ENCODE assay signal across 18 cellular contexts in the genomic region with DNA sequence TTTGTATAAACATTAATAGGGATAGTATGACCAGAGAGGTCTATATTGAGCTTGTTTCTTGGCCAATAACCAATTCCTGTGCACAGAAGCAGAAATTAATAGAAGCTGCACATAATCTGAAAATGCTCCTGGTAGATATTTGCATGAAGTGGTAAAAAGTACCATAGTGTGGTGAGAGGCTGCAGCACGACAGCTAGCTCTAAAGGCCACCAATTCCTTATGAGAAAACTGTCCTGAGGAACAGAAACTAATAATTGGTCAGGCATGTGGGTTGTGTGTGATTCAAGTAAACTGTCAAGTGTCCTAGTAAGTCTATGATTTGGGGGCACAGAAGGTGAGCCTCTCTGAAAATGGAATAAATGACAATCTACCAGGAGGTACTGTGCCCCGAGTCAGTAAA. TPM values are rescaled to one million over a fixed set of nuclear protein-coding genes. Genes with fewer than 3 reads are reported as not detected.
DNase-seq lines count a peak whose midpoint lies in the region; ATAC-seq and TF ChIP-seq lines count a peak whose summit lies in the region.
"Had no signal": no experiment of that assay in that cellular context is flagged by ENCODE, and none has a peak within 500 bp of the region (broad histone marks: within the 10 kb centered on the region; RNA-seq: fewer than 3 reads in every experiment).

No MANE protein-coding gene starts in this region.

- H3K27ac ChIP-seq in foreskin keratinocyte, result no peak overlapping the region
- H3K27ac ChIP-seq: HL-60, upper lobe of right lung had no signal

- H3K27me3 ChIP-seq in foreskin keratinocyte, result no peaks in the 10 kb centered on the region
- H3K27me3 ChIP-seq: upper lobe of right lung had no signal

- no peak overlapping the region for H3K27ac Mint-ChIP-seq in nephron progenitor cell
- H3K27ac Mint-ChIP-seq: B cell had no signal

- TF ChIP-seq POLR2A in GM18505 (IDR thresholded peaks at IDR 0.05; ENCODE audit: borderline replicate concordance, extremely low read depth, insufficient read depth, insufficient read length), result no peak

- H3K36me3 Mint-ChIP-seq in nephron progenitor cell (ENCODE audit: low read depth), result no peaks in the 10 kb centered on the region

- ATAC-seq in GM18505 (IDR thresholded peaks at IDR 0.05; ENCODE audit: unreplicated experiment) (peak; percentile 99), GM19467 (IDR thresholded peaks at IDR 0.05; ENCODE audit: unreplicated experiment) (peak; percentile 99), HG02885 (IDR thresholded peaks at IDR 0.05; ENCODE audit: poor library complexity, unreplicated experiment) (peak; percentile 98), HG03558 (IDR thresholded peaks at IDR 0.05; ENCODE audit: extremely low read depth, unreplicated experiment) (peak; percentile 95), Right ventricle myocardium superior (ENCODE audit: poor library complexity) (no peak), foreskin keratinocyte (no peak)
- ATAC-seq: upper lobe of right lung had no signal

- no peak for DNase-seq in Right ventricle myocardium superior
- DNase-seq in NCI-H69 (lab: John Stamatoyannopoulos, UW), result no peak
- DNase-seq in nephron progenitor cell, result no peak
- DNase-seq in foreskin keratinocyte, result no peak
- DNase-seq: activated CD8-positive, alpha-beta memory T cell treated with anti-CD3 and anti-CD28 coated beads, Interleukin-2, amount 50 U/mL, for 48 hours; hypothalamus; NCI-H1105 treated with DMSO at 0.1 percent for 48 hours; upper lobe of right lung had no signal

- H3K4me1 Mint-ChIP-seq in nephron progenitor cell, result no peaks in the 10 kb centered on the region
- H3K4me1 Mint-ChIP-seq: B cell had no signal

- peaks cover 12% of the 10 kb centered on the region for H3K9me3 Mint-ChIP-seq in nephron progenitor cell

- H3K4me3 Mint-ChIP-seq in nephron progenitor cell, result no peak overlapping the region
- H3K4me3 Mint-ChIP-seq: B cell had no signal

- intact Hi-C loops in Right ventricle myocardium superior (cut with DNase I), result no loop called here

- H3K27me3 Mint-ChIP-seq in nephron progenitor cell (ENCODE audit: low read depth, poor library complexity), result no peaks in the 10 kb centered on the region
- H3K27me3 Mint-ChIP-seq: B cell had no signal

- peaks cover 3% of the 10 kb centered on the region for H3K4me1 ChIP-seq in foreskin keratinocyte
- H3K4me1 ChIP-seq: upper lobe of right lung had no signal

- TF ChIP-seq CTCF in nephron progenitor cell (IDR thresholded peaks at IDR 0.05), result no peak
- no peak for TF ChIP-seq CTCF in foreskin keratinocyte (conservative IDR thresholded peaks at IDR 0.05)

RNA-seq across cellular contexts. Expression of gene NANOGP8, which starts 51.5 kb away (rescaled TPM):
- total RNA-seq in Right ventricle myocardium superior (not detected), foreskin keratinocyte (not detected in 2 replicates)
- polyA plus RNA-seq in foreskin keratinocyte, result not detected in 2 replicates
- total RNA-seq: astrocyte, B cell, G401, mesenteric fat pad, pulmonary artery endothelial cell, upper lobe of right lung had no signal

Comparison
In these comparisons a context has a peak if more than half of its experiments do, and no peak if none do; other contexts are left out.
1. ATAC-seq: peak in GM18505 (single experiment), GM19467 (single experiment), HG02885 (single experiment) and HG03558 (single experiment); none in Right ventricle myocardium superior (single experiment) and foreskin keratinocyte (single experiment).